9 cellular contexts compared by ENCODE assay signal in the genomic region with DNA sequence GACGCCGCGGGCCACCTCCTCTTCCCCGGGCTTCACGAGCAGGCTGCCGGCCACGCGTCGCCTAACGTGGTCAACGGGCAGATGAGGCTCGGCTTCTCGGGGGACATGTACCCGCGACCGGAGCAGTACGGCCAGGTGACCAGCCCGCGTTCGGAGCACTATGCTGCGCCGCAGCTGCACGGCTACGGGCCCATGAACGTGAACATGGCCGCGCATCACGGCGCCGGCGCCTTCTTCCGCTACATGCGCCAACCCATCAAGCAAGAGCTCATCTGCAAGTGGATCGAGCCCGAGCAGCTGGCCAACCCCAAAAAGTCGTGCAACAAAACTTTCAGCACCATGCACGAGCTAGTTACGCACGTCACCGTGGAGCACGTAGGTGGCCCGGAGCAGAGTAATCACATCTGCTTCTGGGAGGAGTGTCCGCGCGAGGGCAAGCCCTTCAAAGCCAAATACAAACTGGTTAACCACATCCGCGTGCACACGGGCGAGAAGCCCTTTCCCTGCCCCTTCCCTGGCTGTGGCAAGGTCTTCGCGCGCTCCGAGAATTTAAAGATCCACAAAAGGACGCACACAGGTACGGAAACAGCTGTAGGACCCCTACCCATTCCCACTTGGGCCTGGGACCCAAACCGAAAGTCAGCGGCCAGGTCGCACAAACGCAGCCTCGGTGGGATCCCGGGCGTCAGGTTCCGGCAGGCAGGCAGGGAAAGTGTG. TPM values are rescaled to one million over a fixed set of nuclear protein-coding genes. Genes with fewer than 3 reads are reported as not detected.
DNase-seq lines count a peak whose midpoint lies in the region; ATAC-seq and TF ChIP-seq lines count a peak whose summit lies in the region.
"Had no signal": no experiment of that assay in that cellular context is flagged by ENCODE, and none has a peak within 500 bp of the region (broad histone marks: within the 10 kb centered on the region; RNA-seq: fewer than 3 reads in every experiment).

No MANE protein-coding gene starts in this region.

- H3K4me3 ChIP-seq in A673 (ENCODE audit: low read depth, low read length, poor library complexity, severe bottlenecking) (peak overlapping the region; percentile 35), H7 (ENCODE audit: insufficient read depth, low read depth, low read length) (peak overlapping the region; percentile 9), astrocyte of the spinal cord (ENCODE audit: low read depth, low read length) (peak overlapping the region; percentile 89)
- H3K4me3 ChIP-seq: PC-9 had no signal

- peak; percentile 37 for DNase-seq in A673 (ENCODE audit: low spot score)
- peak; percentile 63 for DNase-seq in H7
- peak; percentile 72 for DNase-seq in astrocyte of the spinal cord (ENCODE audit: low read depth, low spot score)
- no peak for DNase-seq in mesothelial cell of epicardium (ENCODE audit: low spot score in 2 of 2, unreplicated experiment in 2 of 2)
- no peak for DNase-seq in DMS 273 (lab: John Stamatoyannopoulos, UW; ENCODE audit: unreplicated experiment)
- DNase-seq in SKM-1 treated with dmso at 0.1 percent for 144 hours (lab: John Stamatoyannopoulos, UW; ENCODE audit: unreplicated experiment), result no peak
- no peak for DNase-seq in NCI-H2171 (lab: John Stamatoyannopoulos, UW)
- DNase-seq: PC-9 had no signal

- TF ChIP-seq CTCF in A673 (conservative IDR thresholded peaks at IDR 0.05; ENCODE audit: low read depth, low read length) (no peak), astrocyte of the spinal cord (IDR thresholded peaks at IDR 0.05; ENCODE audit: low read depth, low read length) (no peak), mesothelial cell of epicardium (IDR thresholded peaks at IDR 0.05; ENCODE audit: unreplicated experiment) (no peak)

- no peaks in the 10 kb centered on the region for H3K9me3 Mint-ChIP-seq in mesothelial cell of epicardium

- H3K4me1 ChIP-seq in A673 (ENCODE audit: insufficient read depth, low read length, poor library complexity, severe bottlenecking), result peaks cover 8% of the 10 kb centered on the region

- CTCF ChIA-PET in A673 (lab: Charles Lee), result interaction anchor here (0.7 kb wide), 1 partner anchor 524 kb away, joined by 9 read pairs; no protein-coding TSS in a partner anchor

- no peaks in the 10 kb centered on the region for H3K36me3 Mint-ChIP-seq in mesothelial cell of epicardium

- no peaks in the 10 kb centered on the region for H3K9me3 ChIP-seq in A673 (ENCODE audit: low read depth, low read length, poor library complexity, severe bottlenecking)

- peaks cover 18% of the 10 kb centered on the region for H3K4me1 Mint-ChIP-seq in mesothelial cell of epicardium

- no peaks in the 10 kb centered on the region for H3K36me3 ChIP-seq in A673 (ENCODE audit: insufficient read depth, low read length, poor library complexity, severe bottlenecking)
- no peaks in the 10 kb centered on the region for H3K36me3 ChIP-seq in H7 (replicated peaks; ENCODE audit: control insufficient read depth, insufficient read depth, low read length)

- POLR2A ChIA-PET in A673 (lab: Charles Lee; ENCODE audit: low non-redundant PET), result no interaction called here

- peaks cover 97% of the 10 kb centered on the region for H3K27me3 Mint-ChIP-seq in mesothelial cell of epicardium (ENCODE audit: low read depth)

- H3K27me3 ChIP-seq in A673 (replicated peaks; ENCODE audit: insufficient read depth, low read depth, low read length, poor library complexity) (peaks cover 98% of the 10 kb centered on the region), H7 (ENCODE audit: control insufficient read depth, insufficient read depth, low read length) (peaks cover 95% of the 10 kb centered on the region)

- BruUV-seq in A673 (replicated peaks; lab: Mats Ljungman, UMichigan), result no TSS peak

- H3K4me3 Mint-ChIP-seq in mesothelial cell of epicardium, result peak overlapping the region; percentile 54

- no peak overlapping the region for H3K27ac ChIP-seq in A673 (ENCODE audit: low read depth, low read length, poor library complexity, severe bottlenecking)
- H3K27ac ChIP-seq: PC-9 had no signal

- ATAC-seq in HG03521 (IDR thresholded peaks at IDR 0.05; ENCODE audit: unreplicated experiment), result no peak

- no peak overlapping the region for H3K27ac Mint-ChIP-seq in mesothelial cell of epicardium

- intact Hi-C loops in A673 (cut with micrococcal nuclease; ENCODE audit: unreplicated experiment), result no loop called here

- in situ Hi-C loops in astrocyte of the spinal cord (cut with HindIII; ENCODE audit: low sequenced_read_pairs), result no loop called here

RNA-seq across cellular contexts. Expression of gene ZIC1, which starts 1.5 kb away (rescaled TPM):
- total RNA-seq in A673 (2021) (1.4 and 4.2 TPM in 2 replicates), mesothelial cell of epicardium (0.22 TPM in 1 of 3 replicates, not detected in the others)
- total RNA-seq in H7 (2014; rRNA removed; shearing (Covaris generic)), result 2.0 and 3.5 TPM in 2 replicates
- total RNA-seq: PC-9 had no signal

RNA-seq across cellular contexts. Expression of gene ZIC4, which starts 4.3 kb away (rescaled TPM):
- 0.39 and 0.47 TPM in 2 replicates for total RNA-seq in A673 (2021)
- total RNA-seq in H7 (2014; rRNA removed; shearing (Covaris generic)), result 0.59 TPM in 1 of 2 replicates, not detected in the other
- total RNA-seq in mesothelial cell of epicardium, result not detected in 3 replicates
- total RNA-seq: PC-9 had no signal

Comparison
In these comparisons a context has a peak if more than half of its experiments do, and no peak if none do; other contexts are left out.
1. DNase-seq: peak in A673 (single experiment), H7 (single experiment) and astrocyte of the spinal cord (single experiment); none in mesothelial cell of epicardium (0 of 2), DMS 273 (single experiment), SKM-1 treated with dmso at 0.1 percent for 144 hours (single experiment) and NCI-H2171 (single experiment).
2. H3K4me3 ChIP-seq: peak in every context shown above with its lines; median percentile 89 in astrocyte of the spinal cord; 35 in A673; 9 in H7.